1 cellular context compared by ENCODE assay signal in genomic region chr10:80185522-80186299, GRCh38.
TF ChIP-seq lines count a peak whose summit lies in the region.

No MANE protein-coding gene starts in this region.

TF ChIP-seq in K562, 482 proteins besides CTCF, POLR2A, EP300 and RAD21:
- TF ChIP-seq, protein P1, sequence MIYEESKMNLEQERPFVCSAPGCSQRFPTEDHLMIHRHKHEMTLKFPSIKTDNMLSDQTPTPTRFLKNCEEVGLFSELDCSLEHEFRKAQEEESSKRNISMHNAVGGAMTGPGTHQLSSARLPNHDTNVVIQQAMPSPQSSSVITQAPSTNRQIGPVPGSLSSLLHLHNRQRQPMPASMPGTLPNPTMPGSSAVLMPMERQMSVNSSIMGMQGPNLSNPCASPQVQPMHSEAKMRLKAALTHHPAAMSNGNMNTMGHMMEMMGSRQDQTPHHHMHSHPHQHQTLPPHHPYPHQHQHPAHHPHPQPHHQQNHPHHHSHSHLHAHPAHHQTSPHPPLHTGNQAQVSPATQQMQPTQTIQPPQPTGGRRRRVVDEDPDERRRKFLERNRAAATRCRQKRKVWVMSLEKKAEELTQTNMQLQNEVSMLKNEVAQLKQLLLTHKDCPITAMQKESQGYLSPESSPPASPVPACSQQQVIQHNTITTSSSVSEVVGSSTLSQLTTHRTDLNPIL (CRISPR knock-in tag; IDR thresholded peaks at IDR 0.05): no peak
- TF ChIP-seq ESRRA (IDR thresholded peaks at IDR 0.05; ENCODE audit: borderline replicate concordance, low read depth) (0 out of 2 replicates have a peak, but pooled peaks have one; percentile 15), ZNF3 (CRISPR knock-in tag; IDR thresholded peaks at IDR 0.05) (0 out of 2 replicates have a peak, but pooled peaks have one; percentile 46), ID3 (CRISPR knock-in tag; IDR thresholded peaks at IDR 0.05) (no peak), ID3 (tag; IDR thresholded peaks at IDR 0.05) (no peak), KDM1A (IDR thresholded peaks at IDR 0.05) (peak; percentile 57 to 75; a peak in 3 of 4 replicates), ADNP (tag; IDR thresholded peaks at IDR 0.05) (peak; percentile 82), NFIX (CRISPR knock-in tag; IDR thresholded peaks at IDR 0.05; ENCODE audit: low read depth) (no peak), HDAC2 (IDR thresholded peaks at IDR 0.05) (0 out of 2 replicates have a peak, but pooled peaks have one; percentile 36), RCOR1 (IDR thresholded peaks at IDR 0.05; ENCODE audit: borderline replicate concordance in 1 of 2, low read depth in 2 of 2, low read length in 2 of 2) (peak in 1 of 2 experiments; percentile 54; a peak in 1 of 4 replicates), CHD4 (IDR thresholded peaks at IDR 0.05; ENCODE audit: insufficient read depth, insufficient replicate concordance, low read depth, low read length, poor library complexity, severe bottlenecking) (peak; percentile 86), CBX3 (IDR thresholded peaks at IDR 0.05; ENCODE audit: borderline replicate concordance in 1 of 2, low read length in 2 of 2) (0 out of 3 replicates have a peak, but pooled peaks of 1 of the 2 experiments have one; percentile 24), RBM25 (IDR thresholded peaks at IDR 0.05; ENCODE audit: low read depth, low read length, severe bottlenecking) (peak; percentile 91), CXXC5 (CRISPR knock-in tag; IDR thresholded peaks at IDR 0.05) (no peak), CEBPG (CRISPR knock-in tag; IDR thresholded peaks at IDR 0.05) (no peak), CEBPG (tag; conservative IDR thresholded peaks at IDR 0.05 in 1 of 2, IDR thresholded peaks at IDR 0.05 in 1 of 2) (0 out of 4 replicates have a peak, but pooled peaks of 1 of the 2 experiments have one; percentile 28), BCOR (IDR thresholded peaks at IDR 0.05) (peak; percentile 89), SMARCA5 (IDR thresholded peaks at IDR 0.05) (peak; percentile 55; the same call in 1 of the 2 replicates)
- TF ChIP-seq, protein P2, sequence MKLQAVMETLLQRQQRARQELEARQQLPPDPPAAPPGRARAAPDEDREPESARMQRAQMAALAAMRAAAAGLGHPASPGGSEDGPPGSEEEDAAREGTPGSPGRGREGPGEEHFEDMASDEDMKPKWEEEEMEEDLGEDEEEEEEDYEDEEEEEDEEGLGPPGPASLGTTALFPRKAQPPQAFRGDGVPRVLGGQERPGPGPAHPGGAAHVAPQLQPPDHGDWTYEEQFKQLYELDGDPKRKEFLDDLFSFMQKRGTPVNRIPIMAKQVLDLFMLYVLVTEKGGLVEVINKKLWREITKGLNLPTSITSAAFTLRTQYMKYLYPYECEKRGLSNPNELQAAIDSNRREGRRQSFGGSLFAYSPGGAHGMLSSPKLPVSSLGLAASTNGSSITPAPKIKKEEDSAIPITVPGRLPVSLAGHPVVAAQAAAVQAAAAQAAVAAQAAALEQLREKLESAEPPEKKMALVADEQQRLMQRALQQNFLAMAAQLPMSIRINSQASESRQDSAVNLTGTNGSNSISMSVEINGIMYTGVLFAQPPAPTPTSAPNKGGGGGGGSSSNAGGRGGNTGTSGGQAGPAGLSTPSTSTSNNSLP (IDR thresholded peaks at IDR 0.05; ENCODE audit: borderline replicate concordance, low read depth, low read length): no peak
